Comparison of ENCODE assay signal across 23 cellular contexts in genomic region chr6:154308986-154309385, GRCh38. TPM values are rescaled to one million over a fixed set of nuclear protein-coding genes. Genes with fewer than 3 reads are reported as not detected.
DNase-seq lines count a peak whose midpoint lies in the region; ATAC-seq and TF ChIP-seq lines count a peak whose summit lies in the region.
"Had no signal": no experiment of that assay in that cellular context is flagged by ENCODE, and none has a peak within 500 bp of the region (broad histone marks: within the 10 kb centered on the region; RNA-seq: fewer than 3 reads in every experiment).

No MANE protein-coding gene starts in this region.

- CTCF ChIA-PET in HEK293 (lab: Yijun Ruan, JAX), result interaction anchor here (1.3 kb wide), 1 partner anchor 31 kb away, joined by 4 read pairs; no protein-coding TSS in a partner anchor

- no peak overlapping the region for H3K4me3 Mint-ChIP-seq in activated naive CD8-positive, alpha-beta T cell treated with anti-CD3 and anti-CD28 coated beads, Interleukin-2, amount 50 U/mL, for 24 hours
- no peak overlapping the region for H3K4me3 Mint-ChIP-seq in activated naive CD8-positive, alpha-beta T cell treated with anti-CD3 and anti-CD28 coated beads for 36 hours
- no peak overlapping the region for H3K4me3 Mint-ChIP-seq in activated T-helper 1 cell treated with anti-CD3 and anti-CD28 coated beads, Interleukin-12 subunit alpha, Interleukin-12 subunit beta, Interleukin-2, Interleukin-4 antibody, amounts not matched to agents 30 ng/mL and 10 ng/mL and 1 ng/mL, durations not matched to agents 14 hours and 24 hours and 36 hours
- H3K4me3 Mint-ChIP-seq in osteocyte (ENCODE audit: unreplicated experiment), result no peak overlapping the region
- H3K4me3 Mint-ChIP-seq: B cell; CD4-positive, alpha-beta T cell; CD8-positive, alpha-beta memory T cell; GM23338; H9; HFFc6 had no signal

- H3K4me2 ChIP-seq in OCI-LY3 (ENCODE audit: low read length), result peak overlapping the region; percentile 20; the same call in 1 of the 2 replicates
- H3K4me2 ChIP-seq: BLaER1, GM23338 had no signal

- H3K27me3 ChIP-seq in OCI-LY3 (ENCODE audit: low read depth, low read length) (peaks cover 16% of the 10 kb centered on the region; the same call in 1 of the 2 replicates), thyroid gland (no peaks in the 10 kb centered on the region), testis (no peaks in the 10 kb centered on the region)
- H3K27me3 ChIP-seq: BLaER1 had no signal

- TF ChIP-seq POLR2A in thyroid gland (IDR thresholded peaks at IDR 0.05) (no peak), testis (IDR thresholded peaks at IDR 0.05) (no peak)

- peaks cover 11% of the 10 kb centered on the region for H3K4me1 Mint-ChIP-seq in activated naive CD8-positive, alpha-beta T cell treated with anti-CD3 and anti-CD28 coated beads, Interleukin-2, amount 50 U/mL, for 24 hours
- peaks cover 9% of the 10 kb centered on the region for H3K4me1 Mint-ChIP-seq in activated naive CD8-positive, alpha-beta T cell treated with anti-CD3 and anti-CD28 coated beads for 36 hours
- H3K4me1 Mint-ChIP-seq in activated T-helper 1 cell treated with anti-CD3 and anti-CD28 coated beads, Interleukin-12 subunit alpha, Interleukin-12 subunit beta, Interleukin-2, Interleukin-4 antibody, amounts not matched to agents 30 ng/mL and 10 ng/mL and 1 ng/mL, durations not matched to agents 14 hours and 24 hours and 36 hours (ENCODE audit: low read depth), result no peaks in the 10 kb centered on the region
- no peaks in the 10 kb centered on the region for H3K4me1 Mint-ChIP-seq in osteocyte (ENCODE audit: unreplicated experiment)
- H3K4me1 Mint-ChIP-seq: CD8-positive, alpha-beta memory T cell had no signal

- H3K79me2 ChIP-seq in OCI-LY3 (ENCODE audit: low read length), result no peaks in the 10 kb centered on the region

- DNase-seq in activated naive CD8-positive, alpha-beta T cell treated with anti-CD3 and anti-CD28 coated beads, Interleukin-2, amount 50 U/mL, for 24 hours, result no peak
- DNase-seq in activated naive CD8-positive, alpha-beta T cell treated with anti-CD3 and anti-CD28 coated beads for 36 hours, result no peak
- DNase-seq in thyroid gland (no peak), osteocyte (ENCODE audit: extremely low spot score, unreplicated experiment) (no peak), testis (no peak)
- no peak for DNase-seq in activated T-helper 1 cell treated with anti-CD3 and anti-CD28 coated beads, Interleukin-12 subunit alpha, Interleukin-12 subunit beta, Interleukin-2, Interleukin-4 antibody, amounts not matched to agents 30 ng/mL and 10 ng/mL and 1 ng/mL, durations not matched to agents 14 hours and 24 hours and 36 hours (ENCODE audit: low spot score)
- DNase-seq: CD4-positive, alpha-beta T cell; CD8-positive, alpha-beta memory T cell; DMS 273 treated with DMSO at 0.1 percent for 48 hours; DMS79 treated with DMSO at 0.1 percent for 48 hours; GF-D8; H9; HFFc6 had no signal

- no peak overlapping the region for H2AFZ ChIP-seq in OCI-LY3 (ENCODE audit: low read depth, low read length)
- H2AFZ ChIP-seq: GM23338 had no signal

- H3K36me3 ChIP-seq in HEK293 (ENCODE audit: control insufficient read depth in 2 of 2, insufficient read depth in 1 of 2, low read length in 2 of 2) (no peaks in the 10 kb centered on the region), OCI-LY3 (replicated peaks; ENCODE audit: low read depth, low read length) (no peaks in the 10 kb centered on the region), thyroid gland (no peaks in the 10 kb centered on the region), testis (ENCODE audit: low read depth, missing control alignments) (no peaks in the 10 kb centered on the region)
- H3K36me3 ChIP-seq: BLaER1 had no signal

- no peak overlapping the region for H3K27ac Mint-ChIP-seq in activated naive CD8-positive, alpha-beta T cell treated with anti-CD3 and anti-CD28 coated beads, Interleukin-2, amount 50 U/mL, for 24 hours
- H3K27ac Mint-ChIP-seq in activated naive CD8-positive, alpha-beta T cell treated with anti-CD3 and anti-CD28 coated beads for 36 hours, result no peak overlapping the region
- no peak overlapping the region for H3K27ac Mint-ChIP-seq in activated T-helper 1 cell treated with anti-CD3 and anti-CD28 coated beads, Interleukin-12 subunit alpha, Interleukin-12 subunit beta, Interleukin-2, Interleukin-4 antibody, amounts not matched to agents 30 ng/mL and 10 ng/mL and 1 ng/mL, durations not matched to agents 14 hours and 24 hours and 36 hours
- H3K27ac Mint-ChIP-seq in osteocyte (ENCODE audit: unreplicated experiment), result no peak overlapping the region
- H3K27ac Mint-ChIP-seq: B cell; CD4-positive, alpha-beta T cell; CD8-positive, alpha-beta memory T cell; GM23338; H9; HFFc6 had no signal

- WGBS in thyroid gland, 2 donors, result 94 to 95% methylated on average over 2 of the region's 2 CpGs
- 95 to 96% methylated on average over 2 of the region's 2 CpGs for WGBS in testis, 2 donors

- H4K20me1 ChIP-seq in OCI-LY3 (ENCODE audit: insufficient read depth, low read length), result no peaks in the 10 kb centered on the region
- H4K20me1 ChIP-seq: BLaER1 had no signal

- H3K4me1 ChIP-seq in HEK293 (ENCODE audit: control insufficient read depth, insufficient read depth, low read length), result no peaks in the 10 kb centered on the region
- H3K4me1 ChIP-seq in OCI-LY3 (ENCODE audit: low read length), result peaks cover 43% of the 10 kb centered on the region
- H3K4me1 ChIP-seq in thyroid gland, result peaks cover 23 to 40% of the 10 kb centered on the region in 2 donors
- no peaks in the 10 kb centered on the region for H3K4me1 ChIP-seq in testis
- H3K4me1 ChIP-seq: BLaER1 had no signal

- intact Hi-C loops in thyroid gland (cut with DNase I), result no loop called here
- intact Hi-C loops in activated T-helper 1 cell treated with anti-CD3 and anti-CD28 coated beads, Interleukin-12 subunit alpha, Interleukin-12 subunit beta, Interleukin-2, Interleukin-4 antibody, amounts not matched to agents 30 ng/mL and 10 ng/mL and 1 ng/mL, durations not matched to agents 14 hours and 24 hours and 36 hours (cut with micrococcal nuclease), result no loop called here
- intact Hi-C loops in testis (cut with DNase I; ENCODE audit: low total_unique reads), result no loop called here

- TF ChIP-seq CTCF in HEK293 (tag by site-specific recombination; IDR thresholded peaks at IDR 0.05) (no peak), OCI-LY3 (IDR thresholded peaks at IDR 0.05; ENCODE audit: low read depth, low read length) (no peak), thyroid gland (IDR thresholded peaks at IDR 0.05) (no peak), osteocyte (IDR thresholded peaks at IDR 0.05) (no peak), testis (IDR thresholded peaks at IDR 0.05) (no peak)

- POLR2A ChIA-PET in HEK293 (lab: Yijun Ruan, JAX), result no interaction called here

- H3K27me3 Mint-ChIP-seq in activated naive CD8-positive, alpha-beta T cell treated with anti-CD3 and anti-CD28 coated beads, Interleukin-2, amount 50 U/mL, for 24 hours, result peaks cover 2% of the 10 kb centered on the region
- peaks cover 7% of the 10 kb centered on the region for H3K27me3 Mint-ChIP-seq in activated naive CD8-positive, alpha-beta T cell treated with anti-CD3 and anti-CD28 coated beads for 36 hours
- peaks cover 15% of the 10 kb centered on the region for H3K27me3 Mint-ChIP-seq in activated T-helper 1 cell treated with anti-CD3 and anti-CD28 coated beads, Interleukin-12 subunit alpha, Interleukin-12 subunit beta, Interleukin-2, Interleukin-4 antibody, amounts not matched to agents 30 ng/mL and 10 ng/mL and 1 ng/mL, durations not matched to agents 14 hours and 24 hours and 36 hours (ENCODE audit: insufficient read depth)
- H3K27me3 Mint-ChIP-seq in osteocyte (ENCODE audit: unreplicated experiment), result no peaks in the 10 kb centered on the region
- H3K27me3 Mint-ChIP-seq: CD4-positive, alpha-beta T cell had no signal

- H3K4me3 ChIP-seq in HEK293 (ENCODE audit: low read depth, low read length) (no peak overlapping the region), OCI-LY3 (ENCODE audit: low read length) (no peak overlapping the region), thyroid gland (replicated peaks in 1 of 3) (no peak overlapping the region), testis (no peak overlapping the region)
- H3K4me3 ChIP-seq: BLaER1, GM23338 had no signal

- no peak overlapping the region for H3K27ac ChIP-seq in HEK293 (ENCODE audit: extremely low read depth, low read depth, low read length)
- peak overlapping the region; percentile 27 for H3K27ac ChIP-seq in OCI-LY3 (ENCODE audit: low read length)
- peak overlapping the region; percentile 81 to 96 (median 89) for H3K27ac ChIP-seq in thyroid gland
- no peak overlapping the region for H3K27ac ChIP-seq in testis
- H3K27ac ChIP-seq: 22Rv1, BLaER1, C4-2B had no signal

- no peak overlapping the region for H3K9ac ChIP-seq in OCI-LY3 (ENCODE audit: low read length)
- H3K9ac ChIP-seq: BLaER1 had no signal

- H3K36me3 Mint-ChIP-seq in activated naive CD8-positive, alpha-beta T cell treated with anti-CD3 and anti-CD28 coated beads, Interleukin-2, amount 50 U/mL, for 24 hours (ENCODE audit: low read depth), result no peaks in the 10 kb centered on the region
- peaks cover 2% of the 10 kb centered on the region for H3K36me3 Mint-ChIP-seq in activated naive CD8-positive, alpha-beta T cell treated with anti-CD3 and anti-CD28 coated beads for 36 hours
- no peaks in the 10 kb centered on the region for H3K36me3 Mint-ChIP-seq in activated T-helper 1 cell treated with anti-CD3 and anti-CD28 coated beads, Interleukin-12 subunit alpha, Interleukin-12 subunit beta, Interleukin-2, Interleukin-4 antibody, amounts not matched to agents 30 ng/mL and 10 ng/mL and 1 ng/mL, durations not matched to agents 14 hours and 24 hours and 36 hours (ENCODE audit: low read depth)
- peaks cover 3% of the 10 kb centered on the region for H3K36me3 Mint-ChIP-seq in osteocyte (ENCODE audit: unreplicated experiment)

- peak; percentile 57 for ATAC-seq in activated naive CD8-positive, alpha-beta T cell treated with anti-CD3 and anti-CD28 coated beads, Interleukin-2, amount 50 U/mL, for 24 hours
- ATAC-seq: GM23338, HCT116 had no signal

- H3K9me3 Mint-ChIP-seq in activated naive CD8-positive, alpha-beta T cell treated with anti-CD3 and anti-CD28 coated beads, Interleukin-2, amount 50 U/mL, for 24 hours, result peaks cover 15% of the 10 kb centered on the region
- peaks cover 11% of the 10 kb centered on the region for H3K9me3 Mint-ChIP-seq in activated naive CD8-positive, alpha-beta T cell treated with anti-CD3 and anti-CD28 coated beads for 36 hours
- H3K9me3 Mint-ChIP-seq in activated T-helper 1 cell treated with anti-CD3 and anti-CD28 coated beads, Interleukin-12 subunit alpha, Interleukin-12 subunit beta, Interleukin-2, Interleukin-4 antibody, amounts not matched to agents 30 ng/mL and 10 ng/mL and 1 ng/mL, durations not matched to agents 14 hours and 24 hours and 36 hours, result peaks cover 7% of the 10 kb centered on the region
- peaks cover 13% of the 10 kb centered on the region for H3K9me3 Mint-ChIP-seq in osteocyte (ENCODE audit: unreplicated experiment)
- H3K9me3 Mint-ChIP-seq: CD4-positive, alpha-beta T cell; HFFc6 had no signal

- H3K9me3 ChIP-seq in HEK293 (ENCODE audit: control insufficient read depth, insufficient read depth, low read depth, low read length), result no peaks in the 10 kb centered on the region
- no peaks in the 10 kb centered on the region for H3K9me3 ChIP-seq in OCI-LY3 (ENCODE audit: insufficient read depth, low read length)
- no peaks in the 10 kb centered on the region for H3K9me3 ChIP-seq in thyroid gland
- H3K9me3 ChIP-seq in testis, result no peaks in the 10 kb centered on the region

RNA-seq across cellular contexts. Expression of gene IPCEF1, which starts 47.6 kb away (rescaled TPM):
- 10 to 100 TPM; 14.2 to 16.9 TPM for total RNA-seq in activated naive CD8-positive, alpha-beta T cell treated with anti-CD3 and anti-CD28 coated beads for 36 hours
- total RNA-seq in thyroid gland (10 to 100 TPM; 34.4 to 86.4 (median 73.6) TPM), osteocyte (0.31 and 0.46 TPM in 2 replicates), testis (1 to 10 TPM; 3.6 to 4.8 TPM)
- total RNA-seq in activated T-helper 1 cell treated with anti-CD3 and anti-CD28 coated beads, Interleukin-12 subunit alpha, Interleukin-12 subunit beta, Interleukin-2, Interleukin-4 antibody, amounts not matched to agents 30 ng/mL and 10 ng/mL and 1 ng/mL, durations not matched to agents 14 hours and 24 hours and 36 hours, result 4.2 and 5.1 TPM in 2 replicates
- 4.2 TPM for polyA plus RNA-seq in testis (ENCODE audit: insufficient read depth, low read depth, low replicate concordance)
- total RNA-seq: Daoy, G401 had no signal

Comparison
In these comparisons a context has a peak if more than half of its experiments do, and no peak if none do; other contexts are left out.
1. H3K27ac ChIP-seq: peak in OCI-LY3 (single experiment) and thyroid gland (3 of 3); none in HEK293 (single experiment) and testis (0 of 2).